Comparison of ENCODE assay signal across 1 cellular context in the genomic region with DNA sequence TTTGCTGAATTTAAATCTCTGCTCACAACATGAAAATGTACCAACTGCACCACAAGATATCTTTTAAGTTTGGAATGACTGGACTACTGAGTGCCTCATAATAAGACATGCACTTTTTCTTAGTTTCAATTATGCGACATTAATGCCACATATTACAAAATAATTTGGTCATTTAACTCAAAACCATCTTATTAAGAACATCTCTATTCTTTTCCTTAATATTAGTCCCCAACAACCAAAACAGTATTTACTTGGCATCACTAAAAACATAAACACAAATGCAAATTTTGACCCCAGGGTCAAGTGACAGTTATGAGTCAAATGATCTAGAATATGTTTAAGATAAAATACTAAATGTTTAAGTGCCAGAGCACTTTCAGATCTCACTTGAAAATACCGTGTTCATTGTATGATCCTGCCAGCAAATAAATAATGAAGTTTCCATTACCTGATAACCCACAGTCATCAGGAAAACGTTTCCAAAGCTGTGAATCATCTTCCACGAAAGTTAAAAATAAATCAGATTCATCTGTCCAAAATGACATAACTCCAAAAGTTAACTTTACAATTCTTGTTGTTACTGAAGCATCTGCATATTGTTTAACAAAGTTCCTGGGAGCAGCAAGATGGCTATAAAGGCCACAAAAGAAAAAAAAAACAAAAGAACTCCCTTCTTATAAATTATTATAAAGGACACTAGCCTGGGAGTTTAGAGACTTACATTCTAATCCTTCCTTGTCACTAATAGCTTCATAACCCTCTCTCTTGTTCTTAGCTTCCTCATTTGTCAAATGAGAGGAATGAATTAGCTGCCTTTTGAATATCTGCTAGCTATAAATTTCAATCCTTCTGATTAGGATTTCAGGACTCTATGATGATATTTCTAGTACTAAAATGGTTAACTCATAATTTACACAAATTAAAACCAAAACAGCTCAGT.
TF ChIP-seq lines count a peak whose summit lies in the region.

No MANE protein-coding gene starts in this region.

TF ChIP-seq in IMR-90, 13 proteins besides CTCF, POLR2A, EP300 and RAD21:
- TF ChIP-seq CEBPB (IDR thresholded peaks at IDR 0.05; ENCODE audit: low read depth, low read length) = peak; percentile 55; the same call in 1 of the 2 replicates
- no peak for TF ChIP-seq FOS (IDR thresholded peaks at IDR 0.05; ENCODE audit: low read depth, low read length)
- no peak for TF ChIP-seq RFX5 (IDR thresholded peaks at IDR 0.05; ENCODE audit: low read depth, low read length)
- no peak for TF ChIP-seq MAFK (IDR thresholded peaks at IDR 0.05; ENCODE audit: low read depth, low read length)
